In the genomic region with DNA sequence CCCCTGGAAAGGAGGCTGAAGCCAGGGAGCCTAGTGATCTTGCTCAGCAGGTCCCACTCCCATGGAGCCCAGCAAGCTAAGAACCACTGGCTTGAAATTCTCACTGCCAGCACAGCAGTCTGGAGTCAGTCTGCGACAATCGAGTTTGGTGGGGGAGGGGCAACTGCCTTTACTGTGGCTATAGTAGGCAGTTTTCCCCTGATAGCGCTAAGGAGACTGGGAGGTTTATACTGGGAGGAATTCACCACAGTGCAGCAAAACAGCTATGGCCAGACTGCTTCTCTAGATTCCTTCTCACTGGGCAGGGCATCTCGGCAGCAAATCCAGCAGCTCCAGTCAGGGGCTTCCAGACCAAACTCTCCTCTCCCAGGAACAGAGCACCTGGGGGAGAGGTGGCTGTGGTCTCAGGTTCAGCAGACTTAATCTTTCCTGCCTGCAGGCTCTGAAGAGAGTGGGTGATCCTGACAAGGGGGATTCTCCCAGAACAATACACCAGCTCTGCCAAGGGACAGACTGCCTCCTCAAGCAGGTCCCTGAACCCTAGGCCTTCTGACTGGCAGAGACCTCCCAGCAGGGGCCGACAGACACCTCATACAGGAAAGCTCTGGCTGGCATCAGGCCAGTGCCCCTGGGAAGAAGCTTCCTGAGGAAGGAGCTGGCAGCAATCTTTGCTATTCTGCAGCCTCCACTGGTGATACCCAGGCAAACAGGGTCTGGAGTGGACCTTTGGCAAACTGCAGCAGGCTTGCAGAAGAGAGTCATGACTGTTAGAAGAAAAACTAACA, we compare ENCODE assay signal across 16 cellular contexts.
"Had no signal": no experiment of that assay in that cellular context is flagged by ENCODE, and none has a peak within 500 bp of the region (broad histone marks: within the 10 kb centered on the region; RNA-seq: fewer than 3 reads in every experiment).

No MANE protein-coding gene starts in this region.

- H3K27me3 Mint-ChIP-seq: activated naive CD4-positive, alpha-beta T cell treated with anti-CD3 and anti-CD28 coated beads, Interleukin-2, amount 50 U/mL, for 24 hours; stimulated activated naive CD8-positive, alpha-beta T cell treated with anti-CD3 and anti-CD28 coated beads, Interleukin-15, amount 100 ng/mL, for 72 hours; T-helper 17 cell had no signal

- H3K79me2 ChIP-seq: parathyroid adenoma had no signal

- H3K4me1 Mint-ChIP-seq: activated naive CD4-positive, alpha-beta T cell treated with anti-CD3 and anti-CD28 coated beads, Interleukin-2, amount 50 U/mL, for 24 hours; stimulated activated naive CD8-positive, alpha-beta T cell treated with anti-CD3 and anti-CD28 coated beads, Interleukin-15, amount 100 ng/mL, for 72 hours; T-helper 17 cell had no signal

- H3K27ac ChIP-seq: esophagus muscularis mucosa, left ventricle myocardium inferior, parathyroid adenoma, skin epidermis, thoracic aorta, uterus had no signal

- H3K4me3 Mint-ChIP-seq: activated naive CD4-positive, alpha-beta T cell treated with anti-CD3 and anti-CD28 coated beads, Interleukin-2, amount 50 U/mL, for 24 hours; stimulated activated naive CD8-positive, alpha-beta T cell treated with anti-CD3 and anti-CD28 coated beads, Interleukin-15, amount 100 ng/mL, for 72 hours; T-helper 17 cell had no signal

- H3K9me3 ChIP-seq: thoracic aorta, uterus had no signal

- H3K36me3 ChIP-seq: esophagus muscularis mucosa, left ventricle myocardium inferior, thoracic aorta, uterus had no signal

- DNase-seq: activated CD4-positive, alpha-beta T cell treated with anti-CD3 and anti-CD28 coated beads, Interleukin-2, amount 50 U/mL, for 1 hour; activated CD4-positive, CD25-positive, alpha-beta regulatory T cell; activated effector memory CD4-positive, alpha-beta T cell treated with Interleukin-2 at 50 U/mL for 16 hours; activated T-cell treated with anti-CD3 and anti-CD28 coated beads, Interleukin-2, amount 50 U/mL, for 1 hour; glutamatergic neuron; left ventricle myocardium inferior; mesenchymal stem cell; stimulated activated CD4-positive, alpha-beta T cell treated with anti-CD3 and anti-CD28 coated beads, Interleukin-4, amount 100 ng/mL, for 4 hours; stimulated activated naive CD8-positive, alpha-beta T cell treated with anti-CD3 and anti-CD28 coated beads, Interleukin-15, amount 100 ng/mL, for 72 hours; T-helper 17 cell; uterus had no signal

- H3K4me3 ChIP-seq: esophagus muscularis mucosa, left ventricle myocardium inferior, skin epidermis, thoracic aorta, uterus had no signal

- H2AFZ ChIP-seq: parathyroid adenoma had no signal

- H3K36me3 Mint-ChIP-seq: activated naive CD4-positive, alpha-beta T cell treated with anti-CD3 and anti-CD28 coated beads, Interleukin-2, amount 50 U/mL, for 24 hours had no signal

- ATAC-seq: stimulated activated naive CD8-positive, alpha-beta T cell treated with anti-CD3 and anti-CD28 coated beads, Interleukin-15, amount 100 ng/mL, for 72 hours; T-helper 17 cell had no signal

- H3K27ac Mint-ChIP-seq: activated naive CD4-positive, alpha-beta T cell treated with anti-CD3 and anti-CD28 coated beads, Interleukin-2, amount 50 U/mL, for 24 hours; stimulated activated naive CD8-positive, alpha-beta T cell treated with anti-CD3 and anti-CD28 coated beads, Interleukin-15, amount 100 ng/mL, for 72 hours; T-helper 17 cell had no signal

- H3K27me3 ChIP-seq: esophagus muscularis mucosa, uterus had no signal

- H3K9ac ChIP-seq: parathyroid adenoma had no signal

- H3K4me1 ChIP-seq: esophagus muscularis mucosa, left ventricle myocardium inferior, parathyroid adenoma, uterus had no signal
